ENCODE assay signal across 1 cellular context in the genomic region with DNA sequence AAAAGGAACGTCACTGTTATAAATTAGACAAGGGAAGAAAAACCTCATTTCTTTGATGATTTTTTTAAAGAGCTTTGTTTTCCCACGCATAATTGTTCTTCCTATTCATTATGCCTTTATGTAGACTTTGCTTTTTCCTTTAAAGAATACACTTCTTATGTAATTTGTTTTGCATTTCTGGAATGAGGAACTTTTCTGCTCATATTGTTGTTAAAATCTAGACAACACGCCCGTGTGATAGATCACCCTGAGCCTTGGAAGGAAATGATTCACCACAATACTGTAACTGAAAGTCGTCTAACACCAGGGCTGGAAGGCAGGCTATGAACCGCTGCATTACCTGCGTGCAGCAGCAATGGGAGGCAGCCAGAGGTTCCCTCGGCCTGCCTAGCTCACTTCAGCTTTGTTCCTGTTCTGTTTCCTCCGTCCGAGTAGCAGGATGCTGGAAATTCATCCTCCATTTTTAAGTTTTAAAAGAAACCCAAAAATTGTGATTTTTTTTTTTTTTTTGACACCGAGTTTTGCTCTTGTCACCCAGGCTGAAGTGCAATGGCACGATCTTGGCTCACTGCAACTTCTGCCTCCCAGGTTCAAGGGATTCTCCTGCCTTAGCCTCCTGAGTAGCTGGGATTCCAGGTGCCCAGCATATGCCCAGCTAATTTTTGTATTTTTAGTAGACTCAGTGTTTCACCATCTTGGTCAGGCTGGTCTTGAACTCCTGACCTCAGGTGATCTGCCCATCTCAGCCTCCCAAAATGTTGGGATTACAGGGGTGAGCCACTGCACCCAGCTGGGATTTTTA.
A peak's percentile ranks its signal among the peaks of the same experiment; 100 is the strongest.
TF ChIP-seq lines count a peak whose summit lies in the region.

No MANE protein-coding gene starts in this region.

TF ChIP-seq in HepG2, 621 proteins besides CTCF, POLR2A, EP300 and RAD21 (continued from another document and continues in another):
- TF ChIP-seq, protein P1, sequence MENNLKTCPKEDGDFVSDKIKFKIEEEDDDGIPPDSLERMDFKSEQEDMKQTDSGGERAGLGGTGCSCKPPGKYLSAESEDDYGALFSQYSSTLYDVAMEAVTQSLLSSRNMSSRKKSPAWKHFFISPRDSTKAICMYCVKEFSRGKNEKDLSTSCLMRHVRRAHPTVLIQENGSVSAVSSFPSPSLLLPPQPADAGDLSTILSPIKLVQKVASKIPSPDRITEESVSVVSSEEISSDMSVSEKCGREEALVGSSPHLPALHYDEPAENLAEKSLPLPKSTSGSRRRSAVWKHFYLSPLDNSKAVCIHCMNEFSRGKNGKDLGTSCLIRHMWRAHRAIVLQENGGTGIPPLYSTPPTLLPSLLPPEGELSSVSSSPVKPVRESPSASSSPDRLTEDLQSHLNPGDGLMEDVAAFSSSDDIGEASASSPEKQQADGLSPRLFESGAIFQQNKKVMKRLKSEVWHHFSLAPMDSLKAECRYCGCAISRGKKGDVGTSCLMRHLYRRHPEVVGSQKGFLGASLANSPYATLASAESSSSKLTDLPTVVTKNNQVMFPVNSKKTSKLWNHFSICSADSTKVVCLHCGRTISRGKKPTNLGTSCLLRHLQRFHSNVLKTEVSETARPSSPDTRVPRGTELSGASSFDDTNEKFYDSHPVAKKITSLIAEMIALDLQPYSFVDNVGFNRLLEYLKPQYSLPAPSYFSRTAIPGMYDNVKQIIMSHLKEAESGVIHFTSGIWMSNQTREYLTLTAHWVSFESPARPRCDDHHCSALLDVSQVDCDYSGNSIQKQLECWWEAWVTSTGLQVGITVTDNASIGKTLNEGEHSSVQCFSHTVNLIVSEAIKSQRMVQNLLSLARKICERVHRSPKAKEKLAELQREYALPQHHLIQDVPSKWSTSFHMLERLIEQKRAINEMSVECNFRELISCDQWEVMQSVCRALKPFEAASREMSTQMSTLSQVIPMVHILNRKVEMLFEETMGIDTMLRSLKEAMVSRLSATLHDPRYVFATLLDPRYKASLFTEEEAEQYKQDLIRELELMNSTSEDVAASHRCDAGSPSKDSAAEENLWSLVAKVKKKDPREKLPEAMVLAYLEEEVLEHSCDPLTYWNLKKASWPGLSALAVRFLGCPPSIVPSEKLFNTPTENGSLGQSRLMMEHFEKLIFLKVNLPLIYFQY (CRISPR knock-in tag; IDR thresholded peaks at IDR 0.05; ENCODE audit: borderline replicate concordance) = no peak; the same call in 1 of the 2 replicates
- TF ChIP-seq EED (CRISPR knock-in tag; IDR thresholded peaks at IDR 0.05) (no peak), ZNF839 (CRISPR knock-in tag; IDR thresholded peaks at IDR 0.05; ENCODE audit: borderline replicate concordance) (0 out of 2 replicates have a peak, but pooled peaks have one; percentile 30), RBFOX2 (IDR thresholded peaks at IDR 0.05; ENCODE audit: low read depth, low read length) (peak; percentile 47; the same call in 1 of the 2 replicates), ZNF776 (CRISPR knock-in tag; IDR thresholded peaks at IDR 0.05) (no peak), SP5 (CRISPR knock-in tag; IDR thresholded peaks at IDR 0.05; ENCODE audit: borderline replicate concordance, low read depth) (no peak), TBX2 (CRISPR knock-in tag; IDR thresholded peaks at IDR 0.05; ENCODE audit: borderline replicate concordance) (no peak; the same call in 1 of the 2 replicates), ZNF766 (CRISPR knock-in tag; IDR thresholded peaks at IDR 0.05; ENCODE audit: borderline replicate concordance) (no peak; the same call in 1 of the 2 replicates), ZNF670 (CRISPR knock-in tag; IDR thresholded peaks at IDR 0.05; ENCODE audit: borderline replicate concordance) (no peak), ZNF180 (CRISPR knock-in tag; IDR thresholded peaks at IDR 0.05; ENCODE audit: borderline replicate concordance, low read depth) (no peak), HMG20B (CRISPR knock-in tag; conservative IDR thresholded peaks at IDR 0.05) (no peak), FOSL2 (CRISPR knock-in tag; IDR thresholded peaks at IDR 0.05) (peak; percentile 75), ZSCAN25 (CRISPR knock-in tag; IDR thresholded peaks at IDR 0.05) (0 out of 2 replicates have a peak, but pooled peaks have one; percentile 39), FOXM1 (CRISPR knock-in tag; IDR thresholded peaks at IDR 0.05) (no peak), ZFY (CRISPR knock-in tag; IDR thresholded peaks at IDR 0.05) (no peak; the same call in 1 of the 2 replicates), ZMYM3 (CRISPR knock-in tag; IDR thresholded peaks at IDR 0.05) (no peak; the same call in 1 of the 2 replicates), SRY (CRISPR knock-in tag; IDR thresholded peaks at IDR 0.05) (no peak), ZNF543 (CRISPR knock-in tag; IDR thresholded peaks at IDR 0.05) (0 out of 2 replicates have a peak, but pooled peaks have one; percentile 55), ZNF883 (CRISPR knock-in tag; IDR thresholded peaks at IDR 0.05; ENCODE audit: not compliant biosample characterization) (no peak), NCOA2 (CRISPR knock-in tag; IDR thresholded peaks at IDR 0.05) (peak; percentile 27; the same call in 1 of the 2 replicates), FIP1L1 (IDR thresholded peaks at IDR 0.05; ENCODE audit: borderline replicate concordance, insufficient read depth, low read depth, low read length) (no peak), KLF12 (CRISPR knock-in tag; IDR thresholded peaks at IDR 0.05; ENCODE audit: borderline replicate concordance) (peak; percentile 86; the same call in 1 of the 2 replicates), ZSCAN9 (CRISPR knock-in tag; IDR thresholded peaks at IDR 0.05; ENCODE audit: borderline replicate concordance) (0 out of 2 replicates have a peak, but pooled peaks have one; percentile 20), ZNF224 (CRISPR knock-in tag; IDR thresholded peaks at IDR 0.05) (no peak), PAX8 (CRISPR knock-in tag; IDR thresholded peaks at IDR 0.05; ENCODE audit: borderline replicate concordance) (no peak), SIN3B (IDR thresholded peaks at IDR 0.05; ENCODE audit: low read length) (no peak), REXO4 (CRISPR knock-in tag; IDR thresholded peaks at IDR 0.05; ENCODE audit: borderline replicate concordance) (no peak), SIX1 (CRISPR knock-in tag; IDR thresholded peaks at IDR 0.05; ENCODE audit: borderline replicate concordance) (no peak)
- TF ChIP-seq, protein P2, sequence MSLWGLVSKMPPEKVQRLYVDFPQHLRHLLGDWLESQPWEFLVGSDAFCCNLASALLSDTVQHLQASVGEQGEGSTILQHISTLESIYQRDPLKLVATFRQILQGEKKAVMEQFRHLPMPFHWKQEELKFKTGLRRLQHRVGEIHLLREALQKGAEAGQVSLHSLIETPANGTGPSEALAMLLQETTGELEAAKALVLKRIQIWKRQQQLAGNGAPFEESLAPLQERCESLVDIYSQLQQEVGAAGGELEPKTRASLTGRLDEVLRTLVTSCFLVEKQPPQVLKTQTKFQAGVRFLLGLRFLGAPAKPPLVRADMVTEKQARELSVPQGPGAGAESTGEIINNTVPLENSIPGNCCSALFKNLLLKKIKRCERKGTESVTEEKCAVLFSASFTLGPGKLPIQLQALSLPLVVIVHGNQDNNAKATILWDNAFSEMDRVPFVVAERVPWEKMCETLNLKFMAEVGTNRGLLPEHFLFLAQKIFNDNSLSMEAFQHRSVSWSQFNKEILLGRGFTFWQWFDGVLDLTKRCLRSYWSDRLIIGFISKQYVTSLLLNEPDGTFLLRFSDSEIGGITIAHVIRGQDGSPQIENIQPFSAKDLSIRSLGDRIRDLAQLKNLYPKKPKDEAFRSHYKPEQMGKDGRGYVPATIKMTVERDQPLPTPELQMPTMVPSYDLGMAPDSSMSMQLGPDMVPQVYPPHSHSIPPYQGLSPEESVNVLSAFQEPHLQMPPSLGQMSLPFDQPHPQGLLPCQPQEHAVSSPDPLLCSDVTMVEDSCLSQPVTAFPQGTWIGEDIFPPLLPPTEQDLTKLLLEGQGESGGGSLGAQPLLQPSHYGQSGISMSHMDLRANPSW (CRISPR knock-in tag; IDR thresholded peaks at IDR 0.05; ENCODE audit: borderline replicate concordance) = peak; percentile 95; the same call in 1 of the 2 replicates
- TF ChIP-seq, protein P3, sequence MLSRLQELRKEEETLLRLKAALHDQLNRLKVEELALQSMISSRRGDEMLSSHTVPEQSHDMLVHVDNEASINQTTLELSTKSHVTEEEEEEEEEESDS (CRISPR knock-in tag; IDR thresholded peaks at IDR 0.05; ENCODE audit: borderline replicate concordance) = peak; percentile 29; the same call in 1 of the 2 replicates
- TF ChIP-seq, protein P4, sequence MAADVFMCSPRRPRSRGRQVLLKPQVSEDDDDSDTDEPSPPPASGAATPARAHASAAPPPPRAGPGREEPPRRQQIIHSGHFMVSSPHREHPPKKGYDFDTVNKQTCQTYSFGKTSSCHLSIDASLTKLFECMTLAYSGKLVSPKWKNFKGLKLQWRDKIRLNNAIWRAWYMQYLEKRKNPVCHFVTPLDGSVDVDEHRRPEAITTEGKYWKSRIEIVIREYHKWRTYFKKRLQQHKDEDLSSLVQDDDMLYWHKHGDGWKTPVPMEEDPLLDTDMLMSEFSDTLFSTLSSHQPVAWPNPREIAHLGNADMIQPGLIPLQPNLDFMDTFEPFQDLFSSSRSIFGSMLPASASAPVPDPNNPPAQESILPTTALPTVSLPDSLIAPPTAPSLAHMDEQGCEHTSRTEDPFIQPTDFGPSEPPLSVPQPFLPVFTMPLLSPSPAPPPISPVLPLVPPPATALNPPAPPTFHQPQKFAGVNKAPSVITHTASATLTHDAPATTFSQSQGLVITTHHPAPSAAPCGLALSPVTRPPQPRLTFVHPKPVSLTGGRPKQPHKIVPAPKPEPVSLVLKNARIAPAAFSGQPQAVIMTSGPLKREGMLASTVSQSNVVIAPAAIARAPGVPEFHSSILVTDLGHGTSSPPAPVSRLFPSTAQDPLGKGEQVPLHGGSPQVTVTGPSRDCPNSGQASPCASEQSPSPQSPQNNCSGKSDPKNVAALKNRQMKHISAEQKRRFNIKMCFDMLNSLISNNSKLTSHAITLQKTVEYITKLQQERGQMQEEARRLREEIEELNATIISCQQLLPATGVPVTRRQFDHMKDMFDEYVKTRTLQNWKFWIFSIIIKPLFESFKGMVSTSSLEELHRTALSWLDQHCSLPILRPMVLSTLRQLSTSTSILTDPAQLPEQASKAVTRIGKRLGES (CRISPR knock-in tag; IDR thresholded peaks at IDR 0.05; ENCODE audit: borderline replicate concordance) = no peak
- TF ChIP-seq, protein P5, sequence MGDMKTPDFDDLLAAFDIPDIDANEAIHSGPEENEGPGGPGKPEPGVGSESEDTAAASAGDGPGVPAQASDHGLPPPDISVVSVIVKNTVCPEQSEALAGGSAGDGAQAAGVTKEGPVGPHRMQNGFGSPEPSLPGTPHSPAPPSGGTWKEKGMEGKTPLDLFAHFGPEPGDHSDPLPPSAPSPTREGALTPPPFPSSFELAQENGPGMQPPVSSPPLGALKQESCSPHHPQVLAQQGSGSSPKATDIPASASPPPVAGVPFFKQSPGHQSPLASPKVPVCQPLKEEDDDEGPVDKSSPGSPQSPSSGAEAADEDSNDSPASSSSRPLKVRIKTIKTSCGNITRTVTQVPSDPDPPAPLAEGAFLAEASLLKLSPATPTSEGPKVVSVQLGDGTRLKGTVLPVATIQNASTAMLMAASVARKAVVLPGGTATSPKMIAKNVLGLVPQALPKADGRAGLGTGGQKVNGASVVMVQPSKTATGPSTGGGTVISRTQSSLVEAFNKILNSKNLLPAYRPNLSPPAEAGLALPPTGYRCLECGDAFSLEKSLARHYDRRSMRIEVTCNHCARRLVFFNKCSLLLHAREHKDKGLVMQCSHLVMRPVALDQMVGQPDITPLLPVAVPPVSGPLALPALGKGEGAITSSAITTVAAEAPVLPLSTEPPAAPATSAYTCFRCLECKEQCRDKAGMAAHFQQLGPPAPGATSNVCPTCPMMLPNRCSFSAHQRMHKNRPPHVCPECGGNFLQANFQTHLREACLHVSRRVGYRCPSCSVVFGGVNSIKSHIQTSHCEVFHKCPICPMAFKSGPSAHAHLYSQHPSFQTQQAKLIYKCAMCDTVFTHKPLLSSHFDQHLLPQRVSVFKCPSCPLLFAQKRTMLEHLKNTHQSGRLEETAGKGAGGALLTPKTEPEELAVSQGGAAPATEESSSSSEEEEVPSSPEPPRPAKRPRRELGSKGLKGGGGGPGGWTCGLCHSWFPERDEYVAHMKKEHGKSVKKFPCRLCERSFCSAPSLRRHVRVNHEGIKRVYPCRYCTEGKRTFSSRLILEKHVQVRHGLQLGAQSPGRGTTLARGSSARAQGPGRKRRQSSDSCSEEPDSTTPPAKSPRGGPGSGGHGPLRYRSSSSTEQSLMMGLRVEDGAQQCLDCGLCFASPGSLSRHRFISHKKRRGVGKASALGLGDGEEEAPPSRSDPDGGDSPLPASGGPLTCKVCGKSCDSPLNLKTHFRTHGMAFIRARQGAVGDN (CRISPR knock-in tag; IDR thresholded peaks at IDR 0.05) = peak; percentile 53; the same call in 1 of the 2 replicates
